1 cellular context compared by ENCODE assay signal in genomic region chr3:178131801-178132200, GRCh38.
TF ChIP-seq lines count a peak whose summit lies in the region.

No MANE protein-coding gene starts in this region.

TF ChIP-seq in IMR-90, 13 proteins besides CTCF, POLR2A, EP300 and RAD21 (continued from another document):
- TF ChIP-seq BHLHE40 (IDR thresholded peaks at IDR 0.05; ENCODE audit: low read depth, low read length), result no peak
TF ChIP-seq in IMR-90: peak in this region for 0.
